In genomic region chr15:79319973-79320372, GRCh38 we compare ENCODE assay signal across 13 cellular contexts. TPM values are rescaled to one million over a fixed set of nuclear protein-coding genes. Genes with fewer than 3 reads are reported as not detected.
"Had no signal": no experiment of that assay in that cellular context is flagged by ENCODE, and none has a peak within 500 bp of the region (broad histone marks: within the 10 kb centered on the region; RNA-seq: fewer than 3 reads in every experiment).

No MANE protein-coding gene starts in this region.

RNA-seq across cellular contexts. Expression of gene ANKRD34C, which starts 37.5 kb away (rescaled TPM):
- total RNA-seq: activated CD4-positive, alpha-beta memory T cell treated with anti-CD3 and anti-CD28 coated beads for 36 hours; activated CD4-positive, alpha-beta T cell treated with anti-CD3 and anti-CD28 coated beads for 36 hours; activated CD8-positive, alpha-beta memory T cell treated with anti-CD3 and anti-CD28 coated beads for 36 hours; activated CD8-positive, alpha-beta T cell treated with anti-CD3 and anti-CD28 coated beads for 36 hours; activated naive CD4-positive, alpha-beta T cell treated with anti-CD3 and anti-CD28 coated beads for 36 hours; activated naive CD4-positive, alpha-beta T cell treated with anti-CD3 and anti-CD28 coated beads, Interleukin-2, amount 50 U/mL, for 72 hours; activated naive CD8-positive, alpha-beta T cell treated with anti-CD3 and anti-CD28 coated beads for 36 hours; activated T-cell treated with anti-CD3 and anti-CD28 coated beads, Interleukin-2, amount 50 U/mL, for 4 hours; activated T-cell treated with anti-CD3 and anti-CD28 coated beads, Interleukin-2, amount 50 U/mL, for 72 hours; activated T-helper 1 cell treated with anti-CD3 and anti-CD28 coated beads, Interleukin-12 subunit alpha, Interleukin-12 subunit beta, Interleukin-2, Interleukin-4 antibody, amounts not matched to agents 30 ng/mL and 10 ng/mL and 1 ng/mL, durations not matched to agents 14 hours and 24 hours and 36 hours; activated T-helper 17 cell treated with anti-CD3 and anti-CD28 coated beads, Interleukin-2, amount 50 U/mL, for 72 hours; breast epithelium had no signal
- polyA plus RNA-seq: aorta had no signal
